ENCODE assay signal across 1 cellular context in the genomic region with DNA sequence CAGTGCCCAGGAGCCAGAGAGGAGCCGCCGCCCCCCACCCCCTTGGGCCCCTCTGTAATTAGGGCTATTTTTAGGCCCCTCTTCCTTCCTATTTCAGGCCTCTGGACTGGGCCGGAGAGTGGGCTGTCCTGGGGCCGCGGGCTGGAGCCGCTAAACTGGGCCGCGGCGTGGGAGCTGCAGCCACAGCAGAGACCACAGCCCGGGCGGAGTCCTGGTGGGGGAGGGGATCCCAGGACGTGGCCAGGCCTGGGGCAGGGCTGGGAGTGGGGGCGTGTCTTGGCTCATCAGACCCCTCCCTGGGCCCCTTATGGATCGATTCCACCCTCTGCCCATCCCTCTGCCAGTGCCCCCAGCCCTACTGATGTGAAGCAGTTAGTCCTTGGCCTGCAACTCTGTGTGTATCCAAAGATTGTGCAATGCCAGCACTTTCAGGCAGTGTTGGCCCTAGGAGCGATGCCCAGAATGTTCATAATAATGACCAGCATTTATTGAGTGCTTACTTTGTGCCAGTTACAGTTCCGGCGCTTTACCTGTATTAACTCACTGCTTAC.
A peak's percentile ranks its signal among the peaks of the same experiment; 100 is the strongest.
TF ChIP-seq lines count a peak whose summit lies in the region.

No MANE protein-coding gene starts in this region.

TF ChIP-seq in H1, 55 proteins besides CTCF, POLR2A, EP300 and RAD21:
- TF ChIP-seq, protein P1, sequence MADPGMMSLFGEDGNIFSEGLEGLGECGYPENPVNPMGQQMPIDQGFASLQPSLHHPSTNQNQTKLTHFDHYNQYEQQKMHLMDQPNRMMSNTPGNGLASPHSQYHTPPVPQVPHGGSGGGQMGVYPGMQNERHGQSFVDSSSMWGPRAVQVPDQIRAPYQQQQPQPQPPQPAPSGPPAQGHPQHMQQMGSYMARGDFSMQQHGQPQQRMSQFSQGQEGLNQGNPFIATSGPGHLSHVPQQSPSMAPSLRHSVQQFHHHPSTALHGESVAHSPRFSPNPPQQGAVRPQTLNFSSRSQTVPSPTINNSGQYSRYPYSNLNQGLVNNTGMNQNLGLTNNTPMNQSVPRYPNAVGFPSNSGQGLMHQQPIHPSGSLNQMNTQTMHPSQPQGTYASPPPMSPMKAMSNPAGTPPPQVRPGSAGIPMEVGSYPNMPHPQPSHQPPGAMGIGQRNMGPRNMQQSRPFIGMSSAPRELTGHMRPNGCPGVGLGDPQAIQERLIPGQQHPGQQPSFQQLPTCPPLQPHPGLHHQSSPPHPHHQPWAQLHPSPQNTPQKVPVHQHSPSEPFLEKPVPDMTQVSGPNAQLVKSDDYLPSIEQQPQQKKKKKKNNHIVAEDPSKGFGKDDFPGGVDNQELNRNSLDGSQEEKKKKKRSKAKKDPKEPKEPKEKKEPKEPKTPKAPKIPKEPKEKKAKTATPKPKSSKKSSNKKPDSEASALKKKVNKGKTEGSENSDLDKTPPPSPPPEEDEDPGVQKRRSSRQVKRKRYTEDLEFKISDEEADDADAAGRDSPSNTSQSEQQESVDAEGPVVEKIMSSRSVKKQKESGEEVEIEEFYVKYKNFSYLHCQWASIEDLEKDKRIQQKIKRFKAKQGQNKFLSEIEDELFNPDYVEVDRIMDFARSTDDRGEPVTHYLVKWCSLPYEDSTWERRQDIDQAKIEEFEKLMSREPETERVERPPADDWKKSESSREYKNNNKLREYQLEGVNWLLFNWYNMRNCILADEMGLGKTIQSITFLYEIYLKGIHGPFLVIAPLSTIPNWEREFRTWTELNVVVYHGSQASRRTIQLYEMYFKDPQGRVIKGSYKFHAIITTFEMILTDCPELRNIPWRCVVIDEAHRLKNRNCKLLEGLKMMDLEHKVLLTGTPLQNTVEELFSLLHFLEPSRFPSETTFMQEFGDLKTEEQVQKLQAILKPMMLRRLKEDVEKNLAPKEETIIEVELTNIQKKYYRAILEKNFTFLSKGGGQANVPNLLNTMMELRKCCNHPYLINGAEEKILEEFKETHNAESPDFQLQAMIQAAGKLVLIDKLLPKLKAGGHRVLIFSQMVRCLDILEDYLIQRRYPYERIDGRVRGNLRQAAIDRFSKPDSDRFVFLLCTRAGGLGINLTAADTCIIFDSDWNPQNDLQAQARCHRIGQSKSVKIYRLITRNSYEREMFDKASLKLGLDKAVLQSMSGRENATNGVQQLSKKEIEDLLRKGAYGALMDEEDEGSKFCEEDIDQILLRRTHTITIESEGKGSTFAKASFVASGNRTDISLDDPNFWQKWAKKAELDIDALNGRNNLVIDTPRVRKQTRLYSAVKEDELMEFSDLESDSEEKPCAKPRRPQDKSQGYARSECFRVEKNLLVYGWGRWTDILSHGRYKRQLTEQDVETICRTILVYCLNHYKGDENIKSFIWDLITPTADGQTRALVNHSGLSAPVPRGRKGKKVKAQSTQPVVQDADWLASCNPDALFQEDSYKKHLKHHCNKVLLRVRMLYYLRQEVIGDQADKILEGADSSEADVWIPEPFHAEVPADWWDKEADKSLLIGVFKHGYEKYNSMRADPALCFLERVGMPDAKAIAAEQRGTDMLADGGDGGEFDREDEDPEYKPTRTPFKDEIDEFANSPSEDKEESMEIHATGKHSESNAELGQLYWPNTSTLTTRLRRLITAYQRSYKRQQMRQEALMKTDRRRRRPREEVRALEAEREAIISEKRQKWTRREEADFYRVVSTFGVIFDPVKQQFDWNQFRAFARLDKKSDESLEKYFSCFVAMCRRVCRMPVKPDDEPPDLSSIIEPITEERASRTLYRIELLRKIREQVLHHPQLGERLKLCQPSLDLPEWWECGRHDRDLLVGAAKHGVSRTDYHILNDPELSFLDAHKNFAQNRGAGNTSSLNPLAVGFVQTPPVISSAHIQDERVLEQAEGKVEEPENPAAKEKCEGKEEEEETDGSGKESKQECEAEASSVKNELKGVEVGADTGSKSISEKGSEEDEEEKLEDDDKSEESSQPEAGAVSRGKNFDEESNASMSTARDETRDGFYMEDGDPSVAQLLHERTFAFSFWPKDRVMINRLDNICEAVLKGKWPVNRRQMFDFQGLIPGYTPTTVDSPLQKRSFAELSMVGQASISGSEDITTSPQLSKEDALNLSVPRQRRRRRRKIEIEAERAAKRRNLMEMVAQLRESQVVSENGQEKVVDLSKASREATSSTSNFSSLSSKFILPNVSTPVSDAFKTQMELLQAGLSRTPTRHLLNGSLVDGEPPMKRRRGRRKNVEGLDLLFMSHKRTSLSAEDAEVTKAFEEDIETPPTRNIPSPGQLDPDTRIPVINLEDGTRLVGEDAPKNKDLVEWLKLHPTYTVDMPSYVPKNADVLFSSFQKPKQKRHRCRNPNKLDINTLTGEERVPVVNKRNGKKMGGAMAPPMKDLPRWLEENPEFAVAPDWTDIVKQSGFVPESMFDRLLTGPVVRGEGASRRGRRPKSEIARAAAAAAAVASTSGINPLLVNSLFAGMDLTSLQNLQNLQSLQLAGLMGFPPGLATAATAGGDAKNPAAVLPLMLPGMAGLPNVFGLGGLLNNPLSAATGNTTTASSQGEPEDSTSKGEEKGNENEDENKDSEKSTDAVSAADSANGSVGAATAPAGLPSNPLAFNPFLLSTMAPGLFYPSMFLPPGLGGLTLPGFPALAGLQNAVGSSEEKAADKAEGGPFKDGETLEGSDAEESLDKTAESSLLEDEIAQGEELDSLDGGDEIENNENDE (IDR thresholded peaks at IDR 0.05; ENCODE audit: insufficient replicate concordance, low read length) = no peak
- TF ChIP-seq MAFK (IDR thresholded peaks at IDR 0.05; ENCODE audit: low read depth, low read length) (no peak), BACH1 (IDR thresholded peaks at IDR 0.05; ENCODE audit: low read length) (no peak), CEBPB (IDR thresholded peaks at IDR 0.05; ENCODE audit: low read depth, low read length) (peak; percentile 66), POU5F1 (IDR thresholded peaks at IDR 0.05; ENCODE audit: low read depth, low read length) (no peak)
